12 cellular contexts compared by ENCODE assay signal in genomic region chr1:107460009-107460408, GRCh38.
DNase-seq lines count a peak whose midpoint lies in the region; ATAC-seq and TF ChIP-seq lines count a peak whose summit lies in the region.
"Had no signal": no experiment of that assay in that cellular context is flagged by ENCODE, and none has a peak within 500 bp of the region (broad histone marks: within the 10 kb centered on the region; RNA-seq: fewer than 3 reads in every experiment).

No MANE protein-coding gene starts in this region.

- ATAC-seq in GM19035 (IDR thresholded peaks at IDR 0.05; ENCODE audit: unreplicated experiment) (peak; percentile 66), HG03175 (IDR thresholded peaks at IDR 0.05; ENCODE audit: unreplicated experiment) (peak; percentile 88), left ventricle myocardium superior (no peak), left colon (no peak)
- ATAC-seq: HCT116 had no signal

- POLR2A ChIA-PET in HEK293 (lab: Yijun Ruan, JAX): no interaction called here

- CTCF ChIA-PET in HEK293 (lab: Yijun Ruan, JAX): interaction anchor here (0.6 to 1.2 kb wide), 2 partner anchors 82 to 181 kb away, joined by 3 to 4 read pairs; no protein-coding TSS in a partner anchor

- intact Hi-C loops in left ventricle myocardium superior (cut with micrococcal nuclease): no loop called here
- intact Hi-C loops in left colon (cut with DNase I, micrococcal nuclease): no loop called here

- H3K9me3 ChIP-seq in HEK293 (ENCODE audit: control insufficient read depth, insufficient read depth, low read depth, low read length): no peaks in the 10 kb centered on the region

- DNase-seq in NCI-H510A (lab: John Stamatoyannopoulos, UW) (no peak), left ventricle myocardium superior (no peak), NCI-H187 treated with DMSO at 0.1 percent for 48 hours (lab: John Stamatoyannopoulos, UW) (no peak), left colon (no peak)
- DNase-seq: NCI-H1694, substantia nigra had no signal

- no peak for TF ChIP-seq CTCF in HEK293 (tag by site-specific recombination; IDR thresholded peaks at IDR 0.05)

- no peak overlapping the region for H3K27ac ChIP-seq in HEK293 (ENCODE audit: extremely low read depth, low read depth, low read length)
- H3K27ac ChIP-seq: SK-N-MC, VCaP had no signal

- H3K4me1 ChIP-seq in HEK293 (ENCODE audit: control insufficient read depth, insufficient read depth, low read length): no peaks in the 10 kb centered on the region

- H3K4me3 ChIP-seq in HEK293 (ENCODE audit: low read depth, low read length): no peak overlapping the region
- H3K4me3 ChIP-seq: SK-N-MC had no signal

- no peaks in the 10 kb centered on the region for H3K36me3 ChIP-seq in HEK293 (ENCODE audit: control insufficient read depth in 2 of 2, insufficient read depth in 1 of 2, low read length in 2 of 2)

TF ChIP-seq in HEK293, 187 proteins besides CTCF, POLR2A, EP300 and RAD21:
- TF ChIP-seq ATF2 (tag by site-specific recombination; IDR thresholded peaks at IDR 0.05; ENCODE audit: low read depth) (peak; percentile 18; the same call in 1 of the 2 replicates), ZNF404 (tag by site-specific recombination; IDR thresholded peaks at IDR 0.05) (no peak)

Comparison
In these comparisons a context has a peak if more than half of its experiments do, and no peak if none do; other contexts are left out.
1. ATAC-seq: peak in GM19035 (single experiment) and HG03175 (single experiment); none in left ventricle myocardium superior (single experiment) and left colon (single experiment).